In the genomic region with DNA sequence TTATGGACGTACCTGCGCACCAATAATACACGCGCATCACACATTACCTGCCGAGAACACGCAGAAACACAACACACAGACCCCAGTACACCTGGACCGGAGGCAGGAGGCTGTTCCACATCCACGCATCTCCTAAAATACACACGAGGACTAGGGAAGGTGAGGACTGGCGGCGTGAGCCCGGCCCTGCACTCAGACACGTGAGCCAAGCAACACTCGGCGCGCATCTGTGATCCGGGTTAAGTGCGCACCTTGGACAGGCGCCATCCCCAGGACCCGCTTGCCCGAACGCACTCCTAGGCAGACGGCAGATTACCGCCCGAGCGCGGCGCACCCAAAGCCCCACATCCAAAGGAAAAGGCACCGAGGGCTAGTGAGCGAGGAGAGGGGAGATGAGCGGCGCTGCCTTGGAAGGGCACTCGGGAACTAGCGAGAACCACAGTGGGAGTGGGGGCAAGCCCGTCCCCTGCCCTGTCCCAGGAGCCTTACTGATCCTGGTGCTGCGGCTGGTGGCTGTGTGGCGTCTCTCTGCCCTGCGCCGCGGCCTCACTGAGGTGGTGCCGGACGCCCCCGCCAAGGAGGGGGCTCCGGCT, we compare ENCODE assay signal across 8 cellular contexts. TPM values are rescaled to one million over a fixed set of nuclear protein-coding genes. Genes with fewer than 3 reads are reported as not detected.
DNase-seq lines count a peak whose midpoint lies in the region; ATAC-seq, FAIRE-seq and TF ChIP-seq lines count a peak whose summit lies in the region.

No MANE protein-coding gene starts in this region.

- peak overlapping the region; percentile 70 for H3K4me2 ChIP-seq in A549

- H3K27ac Mint-ChIP-seq in T-helper 1 cell treated with Interleukin-12 subunit alpha and Interleukin-12 subunit beta and Interleukin-4 antibody, amounts not matched to agents 30 μg/mL and 1 μg/mL, for 36 hours = no peak overlapping the region
- peak overlapping the region; percentile 55 to 63 for H3K27ac Mint-ChIP-seq in effector memory CD8-positive, alpha-beta T cell

- WGBS in A549 (ENCODE audit: missing lambda C conversion rate) = 88% methylated on average over 40 of the region's 44 CpGs
- 5 to 9% methylated on average over 6 to 26 of the region's 44 CpGs for WGBS in thyroid gland, 2 donors

- TF ChIP-seq POLR2A in A549 (IDR thresholded peaks at IDR 0.05; ENCODE audit: low read length) = no peak
- no peak for TF ChIP-seq POLR2A in thyroid gland (IDR thresholded peaks at IDR 0.05)

- peak overlapping the region; percentile 35; the same call in 1 of the 3 replicates for H3K4me3 ChIP-seq in A549
- H3K4me3 ChIP-seq in mononuclear cell (ENCODE audit: low read length) = peak overlapping the region; percentile 47
- peak overlapping the region; percentile 6 to 57 (median 41) for H3K4me3 ChIP-seq in thyroid gland (replicated peaks in 1 of 3)

- no peaks in the 10 kb centered on the region for H3K9me3 ChIP-seq in A549
- H3K9me3 ChIP-seq in mononuclear cell (ENCODE audit: low read depth, low read length) = no peaks in the 10 kb centered on the region
- H3K9me3 ChIP-seq in thyroid gland = no peaks in the 10 kb centered on the region

- H3K36me3 Mint-ChIP-seq in T-helper 1 cell treated with Interleukin-12 subunit alpha and Interleukin-12 subunit beta and Interleukin-4 antibody, amounts not matched to agents 30 μg/mL and 1 μg/mL, for 36 hours (ENCODE audit: low read depth) = peaks cover 2% of the 10 kb centered on the region
- H3K36me3 Mint-ChIP-seq in effector memory CD8-positive, alpha-beta T cell (ENCODE audit: insufficient read depth) = no peaks in the 10 kb centered on the region

- no peak for TF ChIP-seq CTCF in A549 (IDR thresholded peaks at IDR 0.05)
- no peak for TF ChIP-seq CTCF in thyroid gland (IDR thresholded peaks at IDR 0.05)

- no peak for TF ChIP-seq RAD21 in A549 (conservative IDR thresholded peaks at IDR 0.05 in 1 of 2, IDR thresholded peaks at IDR 0.05 in 1 of 2)

- CTCF ChIA-PET in A549 (lab: Yijun Ruan, JAX) = interaction anchor here (0.5 to 4.6 kb wide), 2 partner anchors 26 to 49 kb away, joined by 3 to 19 read pairs; no protein-coding TSS in a partner anchor

- H3K4me1 ChIP-seq in A549 = peaks cover 10% of the 10 kb centered on the region; the same call in 2 of the 3 replicates
- H3K4me1 ChIP-seq in mononuclear cell (ENCODE audit: insufficient read depth, low read length) = peaks cover 19% of the 10 kb centered on the region
- peaks cover 4 to 6% of the 10 kb centered on the region in 2 donors for H3K4me1 ChIP-seq in thyroid gland

- peaks cover 13% of the 10 kb centered on the region for H3K4me1 Mint-ChIP-seq in T-helper 1 cell treated with Interleukin-12 subunit alpha and Interleukin-12 subunit beta and Interleukin-4 antibody, amounts not matched to agents 30 μg/mL and 1 μg/mL, for 36 hours (ENCODE audit: low read depth)
- H3K4me1 Mint-ChIP-seq in effector memory CD8-positive, alpha-beta T cell (ENCODE audit: low read depth in 2 of 2) = peaks cover 11 to 12% of the 10 kb centered on the region in 2 donors

- peak overlapping the region; percentile 84 for H3K4me3 Mint-ChIP-seq in T-helper 1 cell treated with Interleukin-12 subunit alpha and Interleukin-12 subunit beta and Interleukin-4 antibody, amounts not matched to agents 30 μg/mL and 1 μg/mL, for 36 hours
- H3K4me3 Mint-ChIP-seq in effector memory CD8-positive, alpha-beta T cell = peak overlapping the region; percentile 88 to 90

- FAIRE-seq in A549 (lab: Jason Lieb, UNC) = no peak

- no peak for TF ChIP-seq EP300 in A549 (IDR thresholded peaks at IDR 0.05)

- H3K27me3 ChIP-seq in mononuclear cell (ENCODE audit: insufficient read depth, low read length) (peaks cover 29% of the 10 kb centered on the region), thyroid gland (no peaks in the 10 kb centered on the region)

- peak overlapping the region in 1 of 2 experiments; percentile 19; a peak in 1 of 6 replicates for H3K27ac ChIP-seq in A549
- H3K27ac ChIP-seq in thyroid gland = peak overlapping the region in 2 of 3 donors; percentile 18 to 39

- H3K36me3 ChIP-seq in thyroid gland = no peaks in the 10 kb centered on the region

- ATAC-seq in A549 = peak; percentile 35 to 51; a peak in 5 of 6 replicates
- ATAC-seq in GM18498 (IDR thresholded peaks at IDR 0.05; ENCODE audit: unreplicated experiment) = peak; percentile 24
- ATAC-seq in HG03354 (IDR thresholded peaks at IDR 0.05; ENCODE audit: poor library complexity, severe bottlenecking, unreplicated experiment) = peak; percentile 21
- ATAC-seq in effector memory CD8-positive, alpha-beta T cell (replicated peaks) = peak; percentile 36

- DNase-seq in A549 (ENCODE audit: low read depth in 1 of 2, low spot score in 1 of 2) (no peak), thyroid gland (peak; percentile 71 to 78), 8988T (no peak)
- DNase-seq in effector memory CD8-positive, alpha-beta T cell = no peak

- peaks cover 58% of the 10 kb centered on the region for H3K27me3 Mint-ChIP-seq in T-helper 1 cell treated with Interleukin-12 subunit alpha and Interleukin-12 subunit beta and Interleukin-4 antibody, amounts not matched to agents 30 μg/mL and 1 μg/mL, for 36 hours (ENCODE audit: low read depth)
- H3K27me3 Mint-ChIP-seq in effector memory CD8-positive, alpha-beta T cell = peaks cover 20 to 41% of the 10 kb centered on the region in 2 donors

- intact Hi-C loops in thyroid gland (cut with DNase I) = no loop called here

- POLR2A ChIA-PET in A549 (lab: Yijun Ruan, JAX) = no interaction called here

- no peaks in the 10 kb centered on the region for H3K9me3 Mint-ChIP-seq in T-helper 1 cell treated with Interleukin-12 subunit alpha and Interleukin-12 subunit beta and Interleukin-4 antibody, amounts not matched to agents 30 μg/mL and 1 μg/mL, for 36 hours
- no peaks in the 10 kb centered on the region for H3K9me3 Mint-ChIP-seq in effector memory CD8-positive, alpha-beta T cell

TF ChIP-seq in A549, 52 proteins besides CTCF, POLR2A, EP300 and RAD21:
- TF ChIP-seq ESRRA (IDR thresholded peaks at IDR 0.05; ENCODE audit: borderline replicate concordance, low read length) (no peak), TP53 (CRISPR knock-in tag; IDR thresholded peaks at IDR 0.05) (no peak), MYC (IDR thresholded peaks at IDR 0.05; ENCODE audit: borderline replicate concordance, low read length) (no peak), CEBPB (IDR thresholded peaks at IDR 0.05) (no peak), BHLHE40 (IDR thresholded peaks at IDR 0.05; ENCODE audit: low read depth, low read length) (no peak), RFX5 (IDR thresholded peaks at IDR 0.05) (no peak)

RNA-seq across cellular contexts. Expression of gene GLS2, which starts 0.4 kb away (rescaled TPM):
- polyA plus RNA-seq in A549 (2011; rRNA removed) (0.36 and 0.61 TPM in 2 replicates), A549 (2017; fragmentation: RNase III; extraction: RNeasy Plus Mini Kit Qiagen cat#74134 plus additional on column Dnase treatment) (0.07 to 0.44 TPM (median 0.18 TPM) in 3 replicates)
- 0.16 and 0.30 TPM in 2 replicates for polyA plus RNA-seq in A549 (2012; cell fraction: cytosol; rRNA removed)
- 0.09 and 0.24 TPM in 2 replicates for polyA plus RNA-seq in A549 (2012; cell fraction: nucleus; rRNA removed)
- 0.17 and 1.1 TPM in 2 replicates for polyA minus RNA-seq in A549 (2011; rRNA and poly(A)+ RNA removed)
- total RNA-seq in mononuclear cell (1.2 TPM), thyroid gland (1 to 10 TPM; 1.8 to 4.2 (median 2.7) TPM)

RNA-seq across cellular contexts. Expression of gene SPRYD4, which starts 19.2 kb away (rescaled TPM):
- polyA plus RNA-seq in A549 (2011; rRNA removed) (3.5 and 3.8 TPM in 2 replicates), A549 (2017; fragmentation: RNase III; extraction: RNeasy Plus Mini Kit Qiagen cat#74134 plus additional on column Dnase treatment) (2.1 to 2.2 TPM (median 2.1 TPM) in 3 replicates)
- 3.2 and 3.4 TPM in 2 replicates for polyA plus RNA-seq in A549 (2012; cell fraction: cytosol; rRNA removed)
- polyA plus RNA-seq in A549 (2012; cell fraction: nucleus; rRNA removed) = 3.2 and 4.3 TPM in 2 replicates
- polyA minus RNA-seq in A549 (2011; rRNA and poly(A)+ RNA removed) = 5.5 and 5.8 TPM in 2 replicates
- total RNA-seq in mononuclear cell (2.9 TPM), thyroid gland (1 to 10 TPM; 2.8 to 4.6 (median 4.3) TPM)

RNA-seq across cellular contexts. Expression of gene MIP, which starts 33.1 kb away (rescaled TPM):
- polyA plus RNA-seq in A549 (2011; rRNA removed) (0.03 TPM in 1 of 2 replicates, not detected in the other), A549 (2017; fragmentation: RNase III; extraction: RNeasy Plus Mini Kit Qiagen cat#74134 plus additional on column Dnase treatment) (not detected in 3 replicates)
- 0.04 TPM in 1 of 2 replicates, not detected in the other for polyA plus RNA-seq in A549 (2012; cell fraction: cytosol; rRNA removed)
- polyA plus RNA-seq in A549 (2012; cell fraction: nucleus; rRNA removed) = not detected in 2 replicates
- 0.58 TPM in 1 of 2 replicates, not detected in the other for polyA minus RNA-seq in A549 (2011; rRNA and poly(A)+ RNA removed)
- total RNA-seq in mononuclear cell (not detected), thyroid gland (not detected)

RNA-seq across cellular contexts. Expression of gene RBMS2, which starts 34.1 kb away (rescaled TPM):
- polyA plus RNA-seq in A549 (2011; rRNA removed) (46.4 and 61.6 TPM in 2 replicates), A549 (2017; fragmentation: RNase III; extraction: RNeasy Plus Mini Kit Qiagen cat#74134 plus additional on column Dnase treatment) (13.3 to 16.5 TPM (median 15.1 TPM) in 3 replicates)
- 17.7 and 27.3 TPM in 2 replicates for polyA plus RNA-seq in A549 (2012; cell fraction: cytosol; rRNA removed)
- polyA plus RNA-seq in A549 (2012; cell fraction: nucleus; rRNA removed) = 19.4 and 20.9 TPM in 2 replicates
- 81.1 and 121 TPM in 2 replicates for polyA minus RNA-seq in A549 (2011; rRNA and poly(A)+ RNA removed)
- total RNA-seq in mononuclear cell (1.5 TPM), thyroid gland (10 to 100 TPM; 39.8 to 58.3 (median 50.2) TPM)

RNA-seq across cellular contexts. Expression of gene TIMELESS, which starts 38.3 kb away (rescaled TPM):
- 17.6 and 34.3 TPM in 2 replicates for polyA plus RNA-seq in A549 (2011; rRNA removed)
- 19.0 and 24.3 TPM in 2 replicates for polyA plus RNA-seq in A549 (2012; cell fraction: cytosol; rRNA removed)
- 31.4 and 57.5 TPM in 2 replicates for polyA plus RNA-seq in A549 (2012; cell fraction: nucleus; rRNA removed)
- 51.4 to 60.1 TPM (median 57.4 TPM) in 3 replicates for polyA plus RNA-seq in A549 (2017; fragmentation: RNase III; extraction: RNeasy Plus Mini Kit Qiagen cat#74134 plus additional on column Dnase treatment)
- polyA minus RNA-seq in A549 (2011; rRNA and poly(A)+ RNA removed) = 22.9 and 29.3 TPM in 2 replicates
- total RNA-seq in mononuclear cell = 1.3 TPM
- total RNA-seq in thyroid gland = 1 to 10 TPM; 4.6 to 7.6 (median 6.7) TPM

Comparison
In these comparisons a context has a peak if more than half of its experiments do, and no peak if none do; other contexts are left out.
1. DNase-seq: peak in thyroid gland (2 of 2); none in A549 (0 of 2), effector memory CD8-positive, alpha-beta T cell (0 of 3) and 8988T (single experiment).
2. Peak in every context shown above with its lines, with median percentiles within 50 percentile points of each other: ATAC-seq and H3K4me3 ChIP-seq.